ENCODE assay signal across 1 cellular context in the genomic region with DNA sequence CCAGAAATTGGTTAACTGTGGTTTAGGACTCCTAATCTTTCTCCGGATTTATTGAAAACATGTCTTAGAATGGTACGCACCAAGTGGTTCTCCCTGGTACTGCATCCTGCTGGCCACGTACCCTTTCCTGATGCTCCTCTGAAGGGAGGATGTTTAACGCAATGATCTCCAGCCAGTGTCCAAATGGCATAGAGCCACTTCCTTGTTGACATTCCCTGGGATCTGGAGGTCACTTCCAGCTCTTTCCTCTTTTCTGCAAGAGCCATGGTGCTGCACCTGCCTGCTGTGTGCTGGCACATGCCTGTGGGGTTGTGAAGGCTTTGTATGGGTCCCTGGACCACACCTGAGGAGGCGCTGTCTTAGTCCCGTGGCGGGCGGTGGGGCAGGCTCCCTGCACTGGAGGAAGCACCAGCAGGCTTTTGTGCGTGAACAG.
TF ChIP-seq lines count a peak whose summit lies in the region.

No MANE protein-coding gene starts in this region.

TF ChIP-seq in K562, 482 proteins besides CTCF, POLR2A, EP300 and RAD21 (continued from another document):
- TF ChIP-seq ETV1 (tag; conservative IDR thresholded peaks at IDR 0.05; ENCODE audit: low read depth), result peak; percentile 30; the same call in 1 of the 2 replicates
- 0 out of 2 replicates have a peak, but pooled peaks have one; percentile 13 for TF ChIP-seq BHLHE40 (IDR thresholded peaks at IDR 0.05; ENCODE audit: low read length)
